5 cellular contexts compared by ENCODE assay signal in genomic region chrX:151279161-151279560, GRCh38.
"Had no signal": no experiment of that assay in that cellular context is flagged by ENCODE, and none has a peak within 500 bp of the region (broad histone marks: within the 10 kb centered on the region; RNA-seq: fewer than 3 reads in every experiment).

No MANE protein-coding gene starts in this region.

- H3K4me3 Mint-ChIP-seq: IgD-negative memory B cell had no signal

- DNase-seq: IMR-90, KBM-7 had no signal

- H3K27ac Mint-ChIP-seq: IgD-negative memory B cell had no signal

- H3K4me1 Mint-ChIP-seq: IgD-negative memory B cell had no signal

- H3K36me3 Mint-ChIP-seq: IgD-negative memory B cell had no signal

- H3K27ac ChIP-seq: HL-60 had no signal

- H3K27me3 Mint-ChIP-seq: IgD-negative memory B cell had no signal

- H3K4me3 ChIP-seq: K562 had no signal
